In the genomic region with DNA sequence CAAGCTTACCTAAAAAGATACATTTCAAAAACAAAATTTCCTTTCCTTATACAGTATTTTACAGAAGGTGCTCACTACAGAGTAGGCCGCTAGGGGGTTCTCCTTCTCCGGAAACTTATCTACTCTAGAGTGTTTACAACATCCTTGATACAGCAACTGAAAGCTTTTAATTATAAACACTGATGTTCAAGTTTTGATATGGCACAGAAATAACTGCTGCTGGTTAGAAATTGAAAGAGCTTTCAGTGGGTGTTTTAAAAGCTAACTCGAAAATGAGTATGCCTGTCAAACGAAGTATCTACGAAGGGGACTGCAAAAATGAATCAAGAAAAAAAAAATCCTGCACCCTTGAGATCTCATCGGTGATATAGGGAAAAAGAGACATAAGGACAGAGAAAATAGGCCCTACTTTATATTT, we compare ENCODE assay signal across 8 cellular contexts. TPM values are rescaled to one million over a fixed set of nuclear protein-coding genes. Genes with fewer than 3 reads are reported as not detected.
DNase-seq lines count a peak whose midpoint lies in the region; ATAC-seq and TF ChIP-seq lines count a peak whose summit lies in the region.

No MANE protein-coding gene starts in this region.

- peak overlapping the region; percentile 94 for H3K27ac Mint-ChIP-seq in activated CD8-positive, alpha-beta T cell treated with anti-CD3 and anti-CD28 coated beads for 36 hours

- TF ChIP-seq RAD21 in HCT116 (IDR thresholded peaks at IDR 0.05; ENCODE audit: low read depth) = peak; percentile 67

- DNase-seq in DMS 273 treated with DMSO at 0.1 percent for 48 hours (lab: John Stamatoyannopoulos, UW) (peak; percentile 8), HCT116 (ENCODE audit: low read depth, low spot score) (no peak), NCI-H345 (lab: John Stamatoyannopoulos, UW) (peak; percentile 54), erythroblast (lab: John Stamatoyannopoulos, UW) (peak; percentile 73 to 84), testis (peak; percentile 78), cerebellar nuclear complex (lab: John Stamatoyannopoulos, UW) (no peak)
- DNase-seq in activated CD8-positive, alpha-beta T cell treated with anti-CD3 and anti-CD28 coated beads for 36 hours = peak; percentile 81

- H3K9me3 Mint-ChIP-seq in activated CD8-positive, alpha-beta T cell treated with anti-CD3 and anti-CD28 coated beads for 36 hours = no peaks in the 10 kb centered on the region

- peaks cover 8% of the 10 kb centered on the region; the same call in 1 of the 2 replicates for H4K20me1 ChIP-seq in HCT116 (ENCODE audit: insufficient read depth)

- RAD21 ChIA-PET in HCT116 (lab: Charles Lee; ENCODE audit: low non-redundant PET in 1 of 2, low total read pairs in 2 of 2, uncharacterized antibody in 2 of 2, unreplicated experiment in 2 of 2) = interaction anchor here in 1 of 2 experiments (0.6 kb wide), 1 partner anchor 243 kb away, joined by 3 read pairs; no protein-coding TSS in a partner anchor

- TF ChIP-seq CTCF in HCT116 (IDR thresholded peaks at IDR 0.05 in 2 of 3, conservative IDR thresholded peaks at IDR 0.05 in 1 of 3; ENCODE audit: borderline replicate concordance in 1 of 3, insufficient read depth in 1 of 3, low read depth in 2 of 3, low read length in 2 of 3) = peak; percentile 71 to 86 (median 76)
- TF ChIP-seq CTCF in activated CD8-positive, alpha-beta T cell treated with anti-CD3 and anti-CD28 coated beads for 36 hours (IDR thresholded peaks at IDR 0.05) = peak; percentile 92
- peak; percentile 73 to 78 (median 76) for TF ChIP-seq CTCF in testis (IDR thresholded peaks at IDR 0.05)

- H3K4me3 ChIP-seq in HCT116 (replicated peaks in 1 of 2; ENCODE audit: low read depth in 1 of 2, low read length in 2 of 2) = peak overlapping the region; percentile 88 to 90
- H3K4me3 ChIP-seq in mucosa of stomach (ENCODE audit: low read length) = peak overlapping the region; percentile 91
- peak overlapping the region; percentile 90 to 100 for H3K4me3 ChIP-seq in testis

- peak overlapping the region; percentile 99 for H3K4me3 Mint-ChIP-seq in activated CD8-positive, alpha-beta T cell treated with anti-CD3 and anti-CD28 coated beads for 36 hours

- no peaks in the 10 kb centered on the region for H3K9me3 ChIP-seq in HCT116 (ENCODE audit: control insufficient read depth in 1 of 2, insufficient read depth in 1 of 2, low read depth in 1 of 2, low read length in 2 of 2)
- H3K9me3 ChIP-seq in mucosa of stomach (ENCODE audit: control insufficient read depth, low read length) = no peaks in the 10 kb centered on the region
- no peaks in the 10 kb centered on the region for H3K9me3 ChIP-seq in testis

- H3K36me3 Mint-ChIP-seq in activated CD8-positive, alpha-beta T cell treated with anti-CD3 and anti-CD28 coated beads for 36 hours (ENCODE audit: low read depth) = peaks cover 26% of the 10 kb centered on the region

- intact Hi-C loops in HCT116 (cut with micrococcal nuclease) (loop anchor here (2.0 kb wide), 1 partner anchor 45 kb away; no protein-coding TSS in a partner anchor), testis (cut with DNase I; ENCODE audit: low total_unique reads) (no loop called here)
- intact Hi-C loops in activated CD8-positive, alpha-beta T cell treated with anti-CD3 and anti-CD28 coated beads for 36 hours (cut with micrococcal nuclease) = loop anchor here (2.0 kb wide), 1 partner anchor 27 kb away; no protein-coding TSS in a partner anchor

- CTCF ChIA-PET in HCT116 (lab: Charles Lee) = interaction anchor here (1.1 to 1.2 kb wide), 4 partner anchors 10 to 35 kb away, joined by 3 to 8 read pairs (median 4); a partner anchor contains a TSS
- CTCF ChIA-PET in activated CD8-positive, alpha-beta T cell treated with anti-CD3 and anti-CD28 coated beads for 36 hours (lab: Charles Lee) = interaction anchor here (0.6 to 4.8 kb wide), 25 partner anchors 10 to 469 kb away, joined by 3 to 49 read pairs (median 5); a partner anchor contains a TSS

- H3K27me3 ChIP-seq in HCT116 (ENCODE audit: insufficient read depth, low read length) (no peaks in the 10 kb centered on the region), mucosa of stomach (ENCODE audit: control insufficient read depth, insufficient read depth, low read length) (no peaks in the 10 kb centered on the region), testis (no peaks in the 10 kb centered on the region)

- H3K4me1 ChIP-seq in HCT116 (ENCODE audit: control insufficient read depth in 1 of 2, insufficient read depth in 2 of 2, low read length in 2 of 2) (peaks cover 11 to 29% of the 10 kb centered on the region in 2 experiments), mucosa of stomach (ENCODE audit: control insufficient read depth, insufficient read depth, low read length) (peaks cover 28% of the 10 kb centered on the region), testis (peaks cover 18% of the 10 kb centered on the region)

- POLR2A ChIA-PET in HCT116 (lab: Charles Lee) = no interaction called here
- POLR2A ChIA-PET in activated CD8-positive, alpha-beta T cell treated with anti-CD3 and anti-CD28 coated beads for 36 hours (lab: Charles Lee) = interaction anchor here (0.7 to 1.3 kb wide), 3 partner anchors 10 to 450 kb away, joined by 3 to 5 read pairs (median 4); no protein-coding TSS in a partner anchor

- no peaks in the 10 kb centered on the region for H3K9me2 ChIP-seq in HCT116 (ENCODE audit: insufficient read depth)

- no peaks in the 10 kb centered on the region for H3K27me3 Mint-ChIP-seq in activated CD8-positive, alpha-beta T cell treated with anti-CD3 and anti-CD28 coated beads for 36 hours

- ATAC-seq in HCT116 = no peak
- peak; percentile 37 for ATAC-seq in activated CD8-positive, alpha-beta T cell treated with anti-CD3 and anti-CD28 coated beads for 36 hours

- H3K27ac ChIP-seq in HCT116 (ENCODE audit: low read depth, low read length) (peak overlapping the region; percentile 85), testis (peak overlapping the region; percentile 96 to 98)

- H3K4me1 Mint-ChIP-seq in activated CD8-positive, alpha-beta T cell treated with anti-CD3 and anti-CD28 coated beads for 36 hours (ENCODE audit: low read depth) = peaks cover 53% of the 10 kb centered on the region

- peak overlapping the region; percentile 96 for H3K9ac ChIP-seq in HCT116 (ENCODE audit: low read length)
- peak overlapping the region; percentile 99 for H3K9ac ChIP-seq in mucosa of stomach (ENCODE audit: low read length)

- TF ChIP-seq POLR2A in HCT116 (IDR thresholded peaks at IDR 0.05; ENCODE audit: borderline replicate concordance, extremely low read depth, insufficient read depth, insufficient read length) = no peak
- no peak for TF ChIP-seq POLR2A in erythroblast (IDR thresholded peaks at IDR 0.05; ENCODE audit: low read length)
- no peak for TF ChIP-seq POLR2A in testis (IDR thresholded peaks at IDR 0.05)

- H3K36me3 ChIP-seq in HCT116 (ENCODE audit: control insufficient read depth in 1 of 2, insufficient read depth in 2 of 2, low read length in 2 of 2) (peaks cover 14 to 30% of the 10 kb centered on the region in 2 experiments), mucosa of stomach (ENCODE audit: control insufficient read depth, insufficient read depth, low read length) (no peaks in the 10 kb centered on the region), testis (ENCODE audit: low read depth, missing control alignments) (no peaks in the 10 kb centered on the region)

- BruUV-seq in HCT116 (replicated peaks; lab: Mats Ljungman, UMichigan) = no TSS peak

- 0 to 1% methylated on average over 6 of the region's 6 CpGs for WGBS in testis, 2 donors

- peak overlapping the region; percentile 73 for H3K4me2 ChIP-seq in HCT116 (ENCODE audit: low read length)

- H2AFZ ChIP-seq in HCT116 (ENCODE audit: low read depth, low read length, poor library complexity, severe bottlenecking) = no peak overlapping the region

- peaks cover 58% of the 10 kb centered on the region for H3K79me2 ChIP-seq in HCT116 (ENCODE audit: insufficient read depth, low read length)

TF ChIP-seq in HCT116, 20 proteins besides CTCF, POLR2A, EP300 and RAD21 (continues in another document):
- TF ChIP-seq ZNF274 (IDR thresholded peaks at IDR 0.05; ENCODE audit: low read depth, low read length) (no peak), EZH2phosphoT487 (IDR thresholded peaks at IDR 0.05; ENCODE audit: borderline replicate concordance) (no peak)

RNA-seq across cellular contexts. Expression of a gene that starts 1.0 kb away (rescaled TPM):
- 13.6 TPM for total RNA-seq in HCT116 (2021; ENCODE audit: unreplicated experiment)
- 5.1 and 6.2 TPM in 2 replicates for polyA plus RNA-seq in HCT116 (2012)
- 1 to 10 TPM; 7.4 to 7.5 TPM for total RNA-seq in activated CD8-positive, alpha-beta T cell treated with anti-CD3 and anti-CD28 coated beads for 36 hours
- 10 to 100 TPM; 10.9 to 12.3 TPM for total RNA-seq in testis
- 8.7 TPM for polyA plus RNA-seq in testis (ENCODE audit: insufficient read depth, low read depth, low replicate concordance)

RNA-seq across cellular contexts. Expression of a gene that starts 3.1 kb away (rescaled TPM):
- total RNA-seq in HCT116 (2021; ENCODE audit: unreplicated experiment) (13.9 TPM), testis (10 to 100 TPM; 13.9 to 17.6 TPM)
- polyA plus RNA-seq in HCT116 (2012) = 3.7 and 4.1 TPM in 2 replicates
- 1 to 10 TPM; 3.5 to 4.3 TPM for total RNA-seq in activated CD8-positive, alpha-beta T cell treated with anti-CD3 and anti-CD28 coated beads for 36 hours
- polyA plus RNA-seq in testis (ENCODE audit: insufficient read depth, low read depth, low replicate concordance) = 12.9 TPM

RNA-seq across cellular contexts. Expression of a gene that starts 17.4 kb away (rescaled TPM):
- 3.6 TPM for total RNA-seq in HCT116 (2021; ENCODE audit: unreplicated experiment)
- 3.3 and 4.8 TPM in 2 replicates for polyA plus RNA-seq in HCT116 (2012)
- under 1 TPM; 0.07 to 0.13 TPM for total RNA-seq in activated CD8-positive, alpha-beta T cell treated with anti-CD3 and anti-CD28 coated beads for 36 hours
- total RNA-seq in testis = under 1 TPM; 0.31 to 0.71 TPM
- 0.88 TPM for polyA plus RNA-seq in testis (ENCODE audit: insufficient read depth, low read depth, low replicate concordance)

RNA-seq across cellular contexts. Expression of a gene that starts 38.7 kb away (rescaled TPM):
- total RNA-seq in HCT116 (2021; ENCODE audit: unreplicated experiment) (not detected), testis (under 1 TPM; 0.63 to 0.87 TPM)
- polyA plus RNA-seq in HCT116 (2012) = not detected in 2 replicates
- 1 to 10 TPM; 2.1 to 2.2 TPM for total RNA-seq in activated CD8-positive, alpha-beta T cell treated with anti-CD3 and anti-CD28 coated beads for 36 hours
- 1.6 TPM for polyA plus RNA-seq in testis (ENCODE audit: insufficient read depth, low read depth, low replicate concordance)

RNA-seq across cellular contexts. Expression of a gene that starts 54.0 kb away (rescaled TPM):
- total RNA-seq in HCT116 (2021; ENCODE audit: unreplicated experiment) (0.32 TPM), testis (under 1 TPM; 0.24 to 0.43 TPM)
- not detected in 2 replicates for polyA plus RNA-seq in HCT116 (2012)
- total RNA-seq in activated CD8-positive, alpha-beta T cell treated with anti-CD3 and anti-CD28 coated beads for 36 hours = not detected
- polyA plus RNA-seq in testis (ENCODE audit: insufficient read depth, low read depth, low replicate concordance) = 1.0 TPM

Comparison
In these comparisons a context has a peak if more than half of its experiments do, and no peak if none do; other contexts are left out.
1. DNase-seq: peak in DMS 273 treated with DMSO at 0.1 percent for 48 hours (single experiment), NCI-H345 (single experiment), activated CD8-positive, alpha-beta T cell treated with anti-CD3 and anti-CD28 coated beads for 36 hours (single experiment), erythroblast (2 of 2) and testis (single experiment); none in HCT116 (single experiment) and cerebellar nuclear complex (0 of 2).
2. Peak in every context shown above with its lines, with median percentiles within 50 percentile points of each other: H3K4me3 ChIP-seq and CTCF ChIP-seq.